Comparison of ENCODE assay signal across 23 cellular contexts in genomic region chr5:159128070-159128507, GRCh38.
"Had no signal": no experiment of that assay in that cellular context is flagged by ENCODE, and none has a peak within 500 bp of the region (broad histone marks: within the 10 kb centered on the region; RNA-seq: fewer than 3 reads in every experiment).

No MANE protein-coding gene starts in this region.

- H3K27ac ChIP-seq: breast epithelium, Peyer's patch, RWPE1, SJCRH30 had no signal

- H3K4me3 ChIP-seq: breast epithelium, MG63, Peyer's patch, SJCRH30 had no signal

- H3K9me3 ChIP-seq: MG63, Peyer's patch, SJCRH30 had no signal

- H3K27me3 ChIP-seq: breast epithelium, MG63, Peyer's patch, SJCRH30 had no signal

- DNase-seq: activated CD4-positive, CD25-positive, alpha-beta regulatory T cell; activated CD8-positive, alpha-beta memory T cell treated with anti-CD3 and anti-CD28 coated beads, Interleukin-2, amount 50 U/mL, for 4 hours; activated CD8-positive, alpha-beta T cell treated with anti-CD3 and anti-CD28 coated beads for 36 hours; activated gamma-delta T cell treated with Interleukin-2 at 50 U/mL for 16 hours; activated naive CD4-positive, alpha-beta T cell treated with anti-CD3 and anti-CD28 coated beads, Interleukin-2, amount 10 ng/mL, durations not matched to agents 7 days and 5 days; activated naive CD8-positive, alpha-beta T cell treated with anti-CD3 and anti-CD28 coated beads for 36 hours; activated T-cell treated with anti-CD3 and anti-CD28 coated beads, Interleukin-2, amount 50 U/mL, for 72 hours; anterior cingulate cortex; central memory CD4-positive, alpha-beta T cell; MG63; MV-4-11; NCI-H1105; NCI-H1436; NCI-H1694 treated with DMSO at 0.1 percent for 48 hours; NCI-H2081; NCI-H510A treated with DMSO at 0.1 percent for 48 hours; NCI-H69; NK-92 treated with Interleukin-12 subunit alpha and Interleukin-12 subunit beta, amount 100 ng/mL, for 24 hours; Peyer's patch; Right ventricle myocardium superior had no signal

- ATAC-seq: activated CD8-positive, alpha-beta T cell treated with anti-CD3 and anti-CD28 coated beads for 36 hours had no signal

- H3K4me1 ChIP-seq: breast epithelium, Peyer's patch had no signal

- H3K36me3 ChIP-seq: breast epithelium, MG63, Peyer's patch, SJCRH30 had no signal
